Comparison of ENCODE assay signal across 1 cellular context in the genomic region with DNA sequence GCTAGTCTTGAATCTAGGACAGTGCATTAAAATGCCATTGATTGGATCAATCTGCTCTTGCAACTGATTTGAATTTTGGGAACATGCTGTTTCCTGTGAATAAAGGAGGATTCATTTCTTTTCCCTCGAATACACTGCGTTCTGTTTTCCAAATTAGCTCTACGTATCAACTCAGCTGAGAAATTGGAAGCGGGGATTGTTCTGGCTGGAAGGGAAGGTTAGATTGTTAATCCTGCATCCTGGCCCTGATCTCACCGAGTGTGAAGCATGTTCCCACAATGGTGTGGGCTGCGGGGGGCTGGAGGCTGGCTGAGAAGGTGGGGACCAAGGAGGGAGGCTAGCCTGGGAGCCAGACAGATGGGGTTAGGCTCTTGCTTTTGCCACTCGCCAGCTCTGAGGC.
TF ChIP-seq lines count a peak whose summit lies in the region.

No MANE protein-coding gene starts in this region.

TF ChIP-seq in GM23338, 12 proteins besides CTCF, POLR2A, EP300 and RAD21 (continued from another document):
- TF ChIP-seq, protein P1, sequence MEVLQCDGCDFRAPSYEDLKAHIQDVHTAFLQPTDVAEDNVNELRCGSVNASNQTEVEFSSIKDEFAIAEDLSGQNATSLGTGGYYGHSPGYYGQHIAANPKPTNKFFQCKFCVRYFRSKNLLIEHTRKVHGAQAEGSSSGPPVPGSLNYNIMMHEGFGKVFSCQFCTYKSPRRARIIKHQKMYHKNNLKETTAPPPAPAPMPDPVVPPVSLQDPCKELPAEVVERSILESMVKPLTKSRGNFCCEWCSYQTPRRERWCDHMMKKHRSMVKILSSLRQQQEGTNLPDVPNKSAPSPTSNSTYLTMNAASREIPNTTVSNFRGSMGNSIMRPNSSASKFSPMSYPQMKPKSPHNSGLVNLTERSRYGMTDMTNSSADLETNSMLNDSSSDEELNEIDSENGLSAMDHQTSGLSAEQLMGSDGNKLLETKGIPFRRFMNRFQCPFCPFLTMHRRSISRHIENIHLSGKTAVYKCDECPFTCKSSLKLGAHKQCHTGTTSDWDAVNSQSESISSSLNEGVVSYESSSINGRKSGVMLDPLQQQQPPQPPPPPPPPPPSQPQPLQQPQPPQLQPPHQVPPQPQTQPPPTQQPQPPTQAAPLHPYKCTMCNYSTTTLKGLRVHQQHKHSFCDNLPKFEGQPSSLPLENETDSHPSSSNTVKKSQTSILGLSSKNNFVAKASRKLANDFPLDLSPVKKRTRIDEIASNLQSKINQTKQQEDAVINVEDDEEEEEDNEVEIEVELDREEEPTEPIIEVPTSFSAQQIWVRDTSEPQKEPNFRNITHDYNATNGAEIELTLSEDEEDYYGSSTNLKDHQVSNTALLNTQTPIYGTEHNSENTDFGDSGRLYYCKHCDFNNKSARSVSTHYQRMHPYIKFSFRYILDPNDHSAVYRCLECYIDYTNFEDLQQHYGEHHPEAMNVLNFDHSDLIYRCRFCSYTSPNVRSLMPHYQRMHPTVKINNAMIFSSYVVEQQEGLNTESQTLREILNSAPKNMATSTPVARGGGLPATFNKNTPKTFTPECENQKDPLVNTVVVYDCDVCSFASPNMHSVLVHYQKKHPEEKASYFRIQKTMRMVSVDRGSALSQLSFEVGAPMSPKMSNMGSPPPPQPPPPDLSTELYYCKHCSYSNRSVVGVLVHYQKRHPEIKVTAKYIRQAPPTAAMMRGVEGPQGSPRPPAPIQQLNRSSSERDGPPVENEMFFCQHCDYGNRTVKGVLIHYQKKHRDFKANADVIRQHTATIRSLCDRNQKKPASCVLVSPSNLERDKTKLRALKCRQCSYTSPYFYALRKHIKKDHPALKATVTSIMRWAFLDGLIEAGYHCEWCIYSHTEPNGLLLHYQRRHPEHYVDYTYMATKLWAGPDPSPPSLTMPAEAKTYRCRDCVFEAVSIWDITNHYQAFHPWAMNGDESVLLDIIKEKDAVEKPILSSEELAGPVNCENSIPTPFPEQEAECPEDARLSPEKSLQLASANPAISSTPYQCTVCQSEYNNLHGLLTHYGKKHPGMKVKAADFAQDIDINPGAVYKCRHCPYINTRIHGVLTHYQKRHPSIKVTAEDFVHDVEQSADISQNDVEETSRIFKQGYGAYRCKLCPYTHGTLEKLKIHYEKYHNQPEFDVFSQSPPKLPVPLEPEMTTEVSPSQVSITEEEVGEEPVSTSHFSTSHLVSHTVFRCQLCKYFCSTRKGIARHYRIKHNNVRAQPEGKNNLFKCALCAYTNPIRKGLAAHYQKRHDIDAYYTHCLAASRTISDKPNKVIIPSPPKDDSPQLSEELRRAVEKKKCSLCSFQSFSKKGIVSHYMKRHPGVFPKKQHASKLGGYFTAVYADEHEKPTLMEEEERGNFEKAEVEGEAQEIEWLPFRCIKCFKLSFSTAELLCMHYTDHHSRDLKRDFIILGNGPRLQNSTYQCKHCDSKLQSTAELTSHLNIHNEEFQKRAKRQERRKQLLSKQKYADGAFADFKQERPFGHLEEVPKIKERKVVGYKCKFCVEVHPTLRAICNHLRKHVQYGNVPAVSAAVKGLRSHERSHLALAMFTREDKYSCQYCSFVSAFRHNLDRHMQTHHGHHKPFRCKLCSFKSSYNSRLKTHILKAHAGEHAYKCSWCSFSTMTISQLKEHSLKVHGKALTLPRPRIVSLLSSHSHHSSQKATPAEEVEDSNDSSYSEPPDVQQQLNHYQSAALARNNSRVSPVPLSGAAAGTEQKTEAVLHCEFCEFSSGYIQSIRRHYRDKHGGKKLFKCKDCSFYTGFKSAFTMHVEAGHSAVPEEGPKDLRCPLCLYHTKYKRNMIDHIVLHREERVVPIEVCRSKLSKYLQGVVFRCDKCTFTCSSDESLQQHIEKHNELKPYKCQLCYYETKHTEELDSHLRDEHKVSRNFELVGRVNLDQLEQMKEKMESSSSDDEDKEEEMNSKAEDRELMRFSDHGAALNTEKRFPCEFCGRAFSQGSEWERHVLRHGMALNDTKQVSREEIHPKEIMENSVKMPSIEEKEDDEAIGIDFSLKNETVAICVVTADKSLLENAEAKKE (CRISPR knock-in tag; IDR thresholded peaks at IDR 0.05): no peak
- TF ChIP-seq CREB1 (CRISPR knock-in tag; IDR thresholded peaks at IDR 0.05; ENCODE audit: low read depth) (no peak), ZNF114 (CRISPR knock-in tag; IDR thresholded peaks at IDR 0.05) (no peak)
- TF ChIP-seq, protein P2, sequence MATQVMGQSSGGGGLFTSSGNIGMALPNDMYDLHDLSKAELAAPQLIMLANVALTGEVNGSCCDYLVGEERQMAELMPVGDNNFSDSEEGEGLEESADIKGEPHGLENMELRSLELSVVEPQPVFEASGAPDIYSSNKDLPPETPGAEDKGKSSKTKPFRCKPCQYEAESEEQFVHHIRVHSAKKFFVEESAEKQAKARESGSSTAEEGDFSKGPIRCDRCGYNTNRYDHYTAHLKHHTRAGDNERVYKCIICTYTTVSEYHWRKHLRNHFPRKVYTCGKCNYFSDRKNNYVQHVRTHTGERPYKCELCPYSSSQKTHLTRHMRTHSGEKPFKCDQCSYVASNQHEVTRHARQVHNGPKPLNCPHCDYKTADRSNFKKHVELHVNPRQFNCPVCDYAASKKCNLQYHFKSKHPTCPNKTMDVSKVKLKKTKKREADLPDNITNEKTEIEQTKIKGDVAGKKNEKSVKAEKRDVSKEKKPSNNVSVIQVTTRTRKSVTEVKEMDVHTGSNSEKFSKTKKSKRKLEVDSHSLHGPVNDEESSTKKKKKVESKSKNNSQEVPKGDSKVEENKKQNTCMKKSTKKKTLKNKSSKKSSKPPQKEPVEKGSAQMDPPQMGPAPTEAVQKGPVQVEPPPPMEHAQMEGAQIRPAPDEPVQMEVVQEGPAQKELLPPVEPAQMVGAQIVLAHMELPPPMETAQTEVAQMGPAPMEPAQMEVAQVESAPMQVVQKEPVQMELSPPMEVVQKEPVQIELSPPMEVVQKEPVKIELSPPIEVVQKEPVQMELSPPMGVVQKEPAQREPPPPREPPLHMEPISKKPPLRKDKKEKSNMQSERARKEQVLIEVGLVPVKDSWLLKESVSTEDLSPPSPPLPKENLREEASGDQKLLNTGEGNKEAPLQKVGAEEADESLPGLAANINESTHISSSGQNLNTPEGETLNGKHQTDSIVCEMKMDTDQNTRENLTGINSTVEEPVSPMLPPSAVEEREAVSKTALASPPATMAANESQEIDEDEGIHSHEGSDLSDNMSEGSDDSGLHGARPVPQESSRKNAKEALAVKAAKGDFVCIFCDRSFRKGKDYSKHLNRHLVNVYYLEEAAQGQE (IDR thresholded peaks at IDR 0.05; ENCODE audit: unreplicated experiment): no peak
